ENCODE assay signal across 17 cellular contexts in genomic region chr19:30584121-30584520, GRCh38.
"Had no signal": no experiment of that assay in that cellular context is flagged by ENCODE, and none has a peak within 500 bp of the region (broad histone marks: within the 10 kb centered on the region; RNA-seq: fewer than 3 reads in every experiment).

No MANE protein-coding gene starts in this region.

- H3K4me3 ChIP-seq: esophagus muscularis mucosa, gastroesophageal sphincter, left ventricle myocardium inferior, lower lobe of right lung, right atrium auricular region, sigmoid colon, skin epidermis, suprapubic skin, thyroid gland had no signal

- H3K9me3 ChIP-seq: esophagus muscularis mucosa, gastroesophageal sphincter, left ventricle myocardium inferior, lower lobe of right lung, right atrium auricular region, sigmoid colon, suprapubic skin, thyroid gland had no signal

- H3K27me3 ChIP-seq: right atrium auricular region, sigmoid colon, thyroid gland had no signal

- H3K36me3 ChIP-seq: esophagus muscularis mucosa, gastroesophageal sphincter, left ventricle myocardium inferior, lower lobe of right lung, right atrium auricular region, sigmoid colon, suprapubic skin, thyroid gland had no signal

- ATAC-seq: gastroesophageal sphincter; lower lobe of right lung; naive thymus-derived CD4-positive, alpha-beta T cell had no signal

- H3K27ac ChIP-seq: epithelial cell of prostate, esophagus muscularis mucosa, gastroesophageal sphincter, left ventricle myocardium inferior, lower lobe of right lung, right atrium auricular region, sigmoid colon, skin epidermis, suprapubic skin, thyroid gland had no signal

- DNase-seq: effector memory CD4-positive, alpha-beta T cell; foreskin fibroblast; glutamatergic neuron; immature natural killer cell; left ventricle myocardium inferior; lower lobe of right lung; naive thymus-derived CD4-positive, alpha-beta T cell; sigmoid colon; stimulated activated CD4-positive, alpha-beta T cell treated with anti-CD3 and anti-CD28 coated beads, Interleukin-2, amount 100 ng/mL, for 24 hours; stimulated activated naive CD4-positive, alpha-beta T cell treated with Interleukin-2 at 50 U/mL for 16 hours; thyroid gland had no signal
